Comparison of ENCODE assay signal across 17 cellular contexts in genomic region chr2:133768261-133769021, GRCh38.
DNase-seq lines count a peak whose midpoint lies in the region; ATAC-seq and TF ChIP-seq lines count a peak whose summit lies in the region.
"Had no signal": no experiment of that assay in that cellular context is flagged by ENCODE, and none has a peak within 500 bp of the region (broad histone marks: within the 10 kb centered on the region; RNA-seq: fewer than 3 reads in every experiment).

No MANE protein-coding gene starts in this region.

- H3K27ac ChIP-seq in BLaER1 (no peak overlapping the region), PC-3 (ENCODE audit: low read length) (peak overlapping the region; percentile 32), esophagus (ENCODE audit: low read depth in 2 of 2, low read length in 1 of 2) (peak overlapping the region; percentile 23 to 65), WERI-Rb-1 (no peak overlapping the region)

- POLR2A ChIA-PET in PC-3 (lab: Charles Lee; ENCODE audit: unreplicated experiment), result interaction anchor here (0.6 kb wide), 1 partner anchor 111 kb away, joined by 3 read pairs; no protein-coding TSS in a partner anchor

- H3K4me1 ChIP-seq in BLaER1, result peaks cover 11% of the 10 kb centered on the region
- peaks cover 22% of the 10 kb centered on the region for H3K4me1 ChIP-seq in PC-3 (ENCODE audit: insufficient read depth, low read length)
- peaks cover 0 to 5% of the 10 kb centered on the region in 2 donors for H3K4me1 ChIP-seq in esophagus (ENCODE audit: control insufficient read depth in 2 of 2, insufficient read depth in 2 of 2, low read length in 1 of 2)

- CTCF ChIA-PET in PC-3 (lab: Charles Lee), result interaction anchor here (0.7 kb wide), 1 partner anchor 263 kb away, joined by 3 read pairs; no protein-coding TSS in a partner anchor

- no peak overlapping the region for H3K4me3 ChIP-seq in BLaER1
- H3K4me3 ChIP-seq in PC-3 (ENCODE audit: low read length), result no peak overlapping the region
- H3K4me3 ChIP-seq in esophagus (ENCODE audit: low read depth in 1 of 2, low read length in 2 of 2), result no peak overlapping the region
- H3K4me3 ChIP-seq in WERI-Rb-1 (ENCODE audit: low read depth, low read length), result no peak overlapping the region

- H3K9me3 ChIP-seq in BLaER1 (no peaks in the 10 kb centered on the region), PC-3 (ENCODE audit: low read length) (no peaks in the 10 kb centered on the region), esophagus (ENCODE audit: control insufficient read depth in 2 of 2, insufficient read depth in 1 of 2, low read depth in 1 of 2, low read length in 1 of 2) (no peaks in the 10 kb centered on the region), WERI-Rb-1 (ENCODE audit: severe bottlenecking) (no peaks in the 10 kb centered on the region)

- no TSS peak for BruUV-seq in PC-3 (replicated peaks; lab: Mats Ljungman, UMichigan)

- DNase-seq in PC-3 (peak; percentile 44), left lobe of liver (ENCODE audit: low spot score) (peak; percentile 87), WERI-Rb-1 (no peak)
- DNase-seq in activated naive CD4-positive, alpha-beta T cell treated with Interleukin-2 at 50 U/mL for 16 hours, result no peak
- DNase-seq: ACHN; activated B cell treated with CpG ODN at 0.5 μM for 24 hours; activated CD4-positive, alpha-beta memory T cell treated with anti-CD3 and anti-CD28 coated beads for 36 hours; effector memory CD4-positive, alpha-beta T cell; glutamatergic neuron; MM.1S; NCI-H187; occipital lobe; RPMI8226 had no signal

- TF ChIP-seq CTCF in PC-3 (conservative IDR thresholded peaks at IDR 0.05; ENCODE audit: low read depth, low read length), result no peak
- no peak for TF ChIP-seq CTCF in WERI-Rb-1 (IDR thresholded peaks at IDR 0.05; ENCODE audit: low read depth, low read length)

- 0 out of 2 replicates have a peak overlapping the region, but pooled peaks have one; percentile 13 for H3K4me2 ChIP-seq in BLaER1
- H3K4me2 ChIP-seq in PC-3 (ENCODE audit: low read length), result peak overlapping the region; percentile 3; the same call in 1 of the 2 replicates

- no peaks in the 10 kb centered on the region for H3F3A ChIP-seq in PC-3 (ENCODE audit: low read length, unreplicated experiment)

- whole genome bisulfite sequencing in esophagus, 2 donors, result 53 to 68% methylated on average over 7 of the region's 7 CpGs

- intact Hi-C loops in PC-3 (cut with micrococcal nuclease), result loop anchor here (1.0 kb wide), 1 partner anchor 207 kb away; no protein-coding TSS in a partner anchor

- H3K36me3 ChIP-seq in BLaER1 (no peaks in the 10 kb centered on the region), PC-3 (ENCODE audit: low read depth, low read length) (no peaks in the 10 kb centered on the region), esophagus (ENCODE audit: control insufficient read depth in 2 of 2, insufficient read depth in 2 of 2, low read length in 1 of 2) (no peaks in the 10 kb centered on the region), WERI-Rb-1 (no peaks in the 10 kb centered on the region)

- H3K27me3 ChIP-seq in BLaER1, result no peaks in the 10 kb centered on the region
- no peaks in the 10 kb centered on the region for H3K27me3 ChIP-seq in PC-3 (ENCODE audit: low read length)
- no peaks in the 10 kb centered on the region for H3K27me3 ChIP-seq in esophagus (ENCODE audit: control insufficient read depth in 1 of 2, insufficient read depth in 2 of 2, low read length in 2 of 2)
- H3K27me3 ChIP-seq in WERI-Rb-1 (ENCODE audit: insufficient read depth, low read depth, severe bottlenecking), result no peaks in the 10 kb centered on the region

- no peaks in the 10 kb centered on the region for H3K9me2 ChIP-seq in PC-3 (replicated peaks; ENCODE audit: low read length)

- no peak overlapping the region for H2AFZ ChIP-seq in PC-3 (ENCODE audit: low read length)

- ATAC-seq in PC-3 (peak; percentile 58), left lobe of liver (peak; percentile 72), HG03521 (IDR thresholded peaks at IDR 0.05; ENCODE audit: unreplicated experiment) (no peak), GM18870 (IDR thresholded peaks at IDR 0.05; ENCODE audit: unreplicated experiment) (no peak)

- H4K20me1 ChIP-seq in BLaER1 (no peaks in the 10 kb centered on the region), PC-3 (ENCODE audit: low read length) (no peaks in the 10 kb centered on the region)

- H3K79me2 ChIP-seq in PC-3 (ENCODE audit: low read length), result no peaks in the 10 kb centered on the region

- no peak overlapping the region for H3K9ac ChIP-seq in BLaER1
- no peak overlapping the region; the same call in 1 of the 2 replicates for H3K9ac ChIP-seq in PC-3 (ENCODE audit: low read length)

Comparison
In these comparisons a context has a peak if more than half of its experiments do, and no peak if none do; other contexts are left out.
1. H3K27ac ChIP-seq: peak in PC-3 (single experiment) and esophagus (2 of 2); none in BLaER1 (single experiment) and WERI-Rb-1 (single experiment).
2. ATAC-seq: peak in PC-3 (single experiment) and left lobe of liver (single experiment); none in HG03521 (single experiment) and GM18870 (single experiment).
3. DNase-seq: peak in PC-3 (single experiment) and left lobe of liver (single experiment); none in WERI-Rb-1 (single experiment) and activated naive CD4-positive, alpha-beta T cell treated with Interleukin-2 at 50 U/mL for 16 hours (single experiment).